ENCODE assay signal across 30 cellular contexts in genomic region chr4:4792516-4792915, GRCh38.
DNase-seq lines count a peak whose midpoint lies in the region; ATAC-seq, FAIRE-seq and TF ChIP-seq lines count a peak whose summit lies in the region.
"Had no signal": no experiment of that assay in that cellular context is flagged by ENCODE, and none has a peak within 500 bp of the region (broad histone marks: within the 10 kb centered on the region; RNA-seq: fewer than 3 reads in every experiment).

No MANE protein-coding gene starts in this region.

- intact Hi-C loops in uterus (cut with DNase I; ENCODE audit: low total_unique reads) (no loop called here), ovary (cut with DNase I) (no loop called here)

- H3K9me3 ChIP-seq in astrocyte (ENCODE audit: insufficient read depth, low read depth, low read length) (peaks cover 11% of the 10 kb centered on the region), uterus (no peaks in the 10 kb centered on the region), ovary (no peaks in the 10 kb centered on the region)

- CTCF ChIA-PET in T-cell (lab: Charles Lee), result no interaction called here

- TF ChIP-seq POLR2A in uterus (IDR thresholded peaks at IDR 0.05) (no peak), ovary (IDR thresholded peaks at IDR 0.05) (no peak)

- H3K27me3 ChIP-seq in astrocyte (ENCODE audit: insufficient read depth, low read length) (no peaks in the 10 kb centered on the region), uterus (no peaks in the 10 kb centered on the region), ovary (no peaks in the 10 kb centered on the region)
- H3K27me3 ChIP-seq: BLaER1 treated with 17β-estradiol and CSF1 and Interleukin-3, amounts not matched to agents 10 nM and 100 nM; dorsolateral prefrontal cortex had no signal

- TF ChIP-seq CTCF in astrocyte (IDR thresholded peaks at IDR 0.05; ENCODE audit: insufficient read depth, low read depth, low read length) (no peak), foreskin fibroblast (IDR thresholded peaks at IDR 0.05; ENCODE audit: low read depth, low read length) (no peak), uterus (IDR thresholded peaks at IDR 0.05) (no peak), ovary (IDR thresholded peaks at IDR 0.05) (no peak)

- H3K9ac ChIP-seq in astrocyte (ENCODE audit: low read length), result no peak overlapping the region
- H3K9ac ChIP-seq: BLaER1 treated with 17β-estradiol and CSF1 and Interleukin-3, amounts not matched to agents 10 nM and 100 nM had no signal

- H3K36me3 ChIP-seq in astrocyte (ENCODE audit: insufficient read depth, low read length), result no peaks in the 10 kb centered on the region
- no peaks in the 10 kb centered on the region for H3K36me3 ChIP-seq in uterus
- no peaks in the 10 kb centered on the region for H3K36me3 ChIP-seq in ovary

- H3K4me1 Mint-ChIP-seq in astrocyte (ENCODE audit: low read depth, unreplicated experiment), result peaks cover 1% of the 10 kb centered on the region
- H3K4me1 Mint-ChIP-seq in T-cell, result no peaks in the 10 kb centered on the region

- no peak overlapping the region for H2AFZ ChIP-seq in astrocyte (ENCODE audit: low read depth, low read length)

- no peak for ATAC-seq in T-cell (replicated peaks in 1 of 4)
- ATAC-seq: activated T-cell treated with anti-CD3 and anti-CD28 coated beads, Interleukin-2, amount 50 U/mL, for 72 hours; HCT116; mucosa of descending colon; sciatic nerve; stimulated activated naive CD8-positive, alpha-beta T cell treated with anti-CD3 and anti-CD28 coated beads, Interleukin-15, amount 100 ng/mL, for 72 hours had no signal

- H3K27ac Mint-ChIP-seq in astrocyte (ENCODE audit: unreplicated experiment) (no peak overlapping the region), T-cell (no peak overlapping the region)
- H3K27ac Mint-ChIP-seq: activated naive CD4-positive, alpha-beta T cell treated with anti-CD3 and anti-CD28 coated beads for 36 hours; activated T-cell treated with anti-CD3 and anti-CD28 coated beads, Interleukin-2, amount 50 U/mL, for 72 hours; progenitor cell of endocrine pancreas; stimulated activated naive CD8-positive, alpha-beta T cell treated with anti-CD3 and anti-CD28 coated beads, Interleukin-15, amount 100 ng/mL, for 72 hours had no signal

- no peak for TF ChIP-seq EP300 in ovary (IDR thresholded peaks at IDR 0.05)

- H3K27me3 Mint-ChIP-seq in astrocyte (ENCODE audit: low read depth, unreplicated experiment) (peaks cover 12% of the 10 kb centered on the region), T-cell (peaks cover 5% of the 10 kb centered on the region in 2 donors)

- no peaks in the 10 kb centered on the region for H4K20me1 ChIP-seq in astrocyte (ENCODE audit: insufficient read depth, low read length)
- H4K20me1 ChIP-seq: BLaER1 treated with 17β-estradiol and CSF1 and Interleukin-3, amounts not matched to agents 10 nM and 100 nM had no signal

- H3K4me1 ChIP-seq in astrocyte (ENCODE audit: insufficient read depth, low read length) (peaks cover 7% of the 10 kb centered on the region), uterus (no peaks in the 10 kb centered on the region), ovary (ENCODE audit: insufficient read depth) (no peaks in the 10 kb centered on the region)
- H3K4me1 ChIP-seq: Caco-2 had no signal

- DNase-seq in EH (ENCODE audit: low read depth) (peak; percentile 92), astrocyte (ENCODE audit: low read depth) (peak; percentile 64), foreskin fibroblast (peak; percentile 14 to 27), stromal cell of bone marrow (ENCODE audit: low read depth) (peak; percentile 79), uterus (no peak), ovary (no peak), T-cell (no peak), DMS79 treated with DMSO at 0.1 percent for 48 hours (lab: John Stamatoyannopoulos, UW) (no peak)
- DNase-seq: activated CD4-positive, alpha-beta T cell treated with anti-CD3 and anti-CD28 coated beads for 4 hours; activated naive CD4-positive, alpha-beta T cell treated with anti-CD3 and anti-CD28 coated beads for 36 hours; activated T-cell treated with anti-CD3 and anti-CD28 coated beads, Interleukin-2, amount 50 U/mL, for 72 hours; aorta; Caco-2; central memory CD4-positive, alpha-beta T cell; DMS79; mucosa of descending colon; NCI-H1092 treated with DMSO at 0.1 percent for 48 hours; NCI-H2029; NCI-H226; RPMI8226; stimulated activated naive CD8-positive, alpha-beta T cell treated with anti-CD3 and anti-CD28 coated beads, Interleukin-15, amount 100 ng/mL, for 72 hours; T-helper 2 cell; trophoblast cell had no signal

- H3K9me3 Mint-ChIP-seq in astrocyte (ENCODE audit: unreplicated experiment), result peaks cover 21% of the 10 kb centered on the region
- peaks cover 24 to 34% (median 29%) of the 10 kb centered on the region in 3 donors for H3K9me3 Mint-ChIP-seq in T-cell

- H3K36me3 Mint-ChIP-seq in astrocyte (ENCODE audit: low read depth, unreplicated experiment) (peaks cover 5% of the 10 kb centered on the region), T-cell (no peaks in the 10 kb centered on the region)

- peak; percentile 95 for FAIRE-seq in astrocyte (lab: Jason Lieb, UNC)
- FAIRE-seq: islet of Langerhans had no signal

- POLR2A ChIA-PET in T-cell (lab: Charles Lee), result no interaction called here

- no peaks in the 10 kb centered on the region for H3K79me2 ChIP-seq in astrocyte (ENCODE audit: insufficient read depth, low read length)

- H3K4me3 ChIP-seq in astrocyte (ENCODE audit: insufficient read depth, low read depth, low read length), result no peak overlapping the region
- H3K4me3 ChIP-seq in foreskin fibroblast (ENCODE audit: low read depth in 1 of 2, low read length in 2 of 2), result peak overlapping the region in 1 of 2 donors; percentile 19
- no peak overlapping the region for H3K4me3 ChIP-seq in uterus
- no peak overlapping the region for H3K4me3 ChIP-seq in ovary
- H3K4me3 ChIP-seq: BLaER1 treated with 17β-estradiol and CSF1 and Interleukin-3, amounts not matched to agents 10 nM and 100 nM; dorsolateral prefrontal cortex; mucosa of descending colon had no signal

- peak overlapping the region; percentile 53 for H3K4me2 ChIP-seq in astrocyte (ENCODE audit: low read length)
- H3K4me2 ChIP-seq: BLaER1 treated with 17β-estradiol and CSF1 and Interleukin-3, amounts not matched to agents 10 nM and 100 nM had no signal

- 16 to 26% (median 19%) methylated on average over 4 of the region's 4 CpGs for WGBS in ovary, 3 donors

- H3K4me3 Mint-ChIP-seq in astrocyte (ENCODE audit: unreplicated experiment) (no peak overlapping the region), T-cell (no peak overlapping the region)
- H3K4me3 Mint-ChIP-seq: activated naive CD4-positive, alpha-beta T cell treated with anti-CD3 and anti-CD28 coated beads for 36 hours; activated T-cell treated with anti-CD3 and anti-CD28 coated beads, Interleukin-2, amount 50 U/mL, for 72 hours; neural crest cell; stimulated activated naive CD8-positive, alpha-beta T cell treated with anti-CD3 and anti-CD28 coated beads, Interleukin-15, amount 100 ng/mL, for 72 hours had no signal

- H3K27ac ChIP-seq in astrocyte (ENCODE audit: low read depth, low read length) (peak overlapping the region; percentile 10), uterus (peak overlapping the region in 1 of 2 donors; percentile 41), ovary (no peak overlapping the region)
- H3K27ac ChIP-seq: BLaER1 treated with 17β-estradiol and CSF1 and Interleukin-3, amounts not matched to agents 10 nM and 100 nM had no signal

Comparison
In these comparisons a context has a peak if more than half of its experiments do, and no peak if none do; other contexts are left out.
1. DNase-seq: peak in EH (single experiment), astrocyte (single experiment), foreskin fibroblast (2 of 2) and stromal cell of bone marrow (single experiment); none in uterus (0 of 2), ovary (0 of 5), T-cell (0 of 34) and DMS79 treated with DMSO at 0.1 percent for 48 hours (single experiment).